In the genomic region with DNA sequence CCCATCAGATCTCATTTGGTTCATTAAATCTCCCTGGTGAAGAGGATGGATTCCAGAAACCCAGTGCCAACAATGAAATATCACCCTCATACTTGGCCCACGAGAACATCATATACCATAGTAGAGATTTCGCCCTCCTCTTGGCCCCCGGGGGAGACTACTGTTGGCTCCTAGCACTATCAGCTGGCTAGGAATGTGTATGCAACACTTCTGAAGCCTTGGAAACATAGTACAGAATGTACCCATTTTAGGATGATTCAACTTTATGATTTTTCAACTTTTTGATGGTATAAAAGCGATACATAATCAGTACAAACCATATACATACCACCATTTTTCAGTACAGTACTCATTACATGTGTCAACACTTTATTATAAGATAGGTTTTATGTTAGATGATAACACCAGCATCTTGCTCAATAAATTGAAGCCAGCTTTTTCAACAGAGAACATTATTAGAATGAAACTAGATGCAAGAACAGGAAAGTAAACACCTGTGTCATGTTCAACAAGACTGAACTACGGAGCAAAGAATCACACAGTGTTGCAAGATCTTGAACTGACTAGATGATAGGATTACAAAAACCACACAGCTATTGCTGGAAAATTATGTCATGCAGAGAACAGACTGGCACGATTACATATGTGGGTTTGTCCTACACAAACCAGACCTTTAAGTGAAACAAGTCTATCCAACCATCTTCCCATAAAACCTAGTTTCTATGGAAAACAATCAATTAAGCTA, we compare ENCODE assay signal across 12 cellular contexts. TPM values are rescaled to one million over a fixed set of nuclear protein-coding genes. Genes with fewer than 3 reads are reported as not detected.
DNase-seq lines count a peak whose midpoint lies in the region; ATAC-seq, FAIRE-seq and TF ChIP-seq lines count a peak whose summit lies in the region.
"Had no signal": no experiment of that assay in that cellular context is flagged by ENCODE, and none has a peak within 500 bp of the region (broad histone marks: within the 10 kb centered on the region; RNA-seq: fewer than 3 reads in every experiment).

No MANE protein-coding gene starts in this region.

- no peak for TF ChIP-seq CTCF in fibroblast of the aortic adventitia (IDR thresholded peaks at IDR 0.05; ENCODE audit: insufficient read depth, low read length)

- peak; percentile 28 for DNase-seq in NCI-H82 (lab: John Stamatoyannopoulos, UW)
- DNase-seq in NCI-H82 treated with DMSO at 0.1 percent for 48 hours (lab: John Stamatoyannopoulos, UW; ENCODE audit: unreplicated experiment), result no peak
- peak; percentile 54 for DNase-seq in SIG-M5 (lab: John Stamatoyannopoulos, UW)
- peak; percentile 67 for DNase-seq in fibroblast of the aortic adventitia (ENCODE audit: low read depth)
- DNase-seq in stimulated activated naive B cell treated with anti-CD40 and anti-IgM and Interleukin-4, amounts not matched to agents 10 μg/mL and 1 μg/mL and 100 μg/mL, for 72 hours, result no peak
- no peak for DNase-seq in activated CD4-positive, alpha-beta T cell treated with anti-CD3 and anti-CD28 coated beads, Interleukin-2, amount 50 U/mL, for 1 hour
- DNase-seq in frontal cortex (ENCODE audit: low spot score in 2 of 2), result no peak
- DNase-seq: NCI-H1092 had no signal

- H3K4me3 ChIP-seq in fibroblast of the aortic adventitia (ENCODE audit: low read depth, low read length), result no peak overlapping the region

- no peaks in the 10 kb centered on the region for H3K9me3 Mint-ChIP-seq in stimulated activated naive B cell treated with anti-CD40 and anti-IgM and Interleukin-4, amounts not matched to agents 10 μg/mL and 1 μg/mL and 100 μg/mL, for 72 hours
- H3K9me3 Mint-ChIP-seq: natural killer cell treated with Interleukin-12 subunit alpha and Interleukin-12 subunit beta and Interleukin-15 and Interleukin-18, amount 100 ng/mL, for 72 hours had no signal

- no peaks in the 10 kb centered on the region for H3K27me3 Mint-ChIP-seq in stimulated activated naive B cell treated with anti-CD40 and anti-IgM and Interleukin-4, amounts not matched to agents 10 μg/mL and 1 μg/mL and 100 μg/mL, for 72 hours
- H3K27me3 Mint-ChIP-seq: brain; natural killer cell treated with Interleukin-12 subunit alpha and Interleukin-12 subunit beta and Interleukin-15 and Interleukin-18, amount 100 ng/mL, for 72 hours had no signal

- ATAC-seq in stimulated activated naive B cell treated with anti-CD40 and anti-IgM and Interleukin-4, amounts not matched to agents 10 μg/mL and 1 μg/mL and 100 μg/mL, for 72 hours (replicated peaks), result no peak
- ATAC-seq in GM19452 (IDR thresholded peaks at IDR 0.05; ENCODE audit: unreplicated experiment), result no peak

- peaks cover 2 to 6% of the 10 kb centered on the region in 2 donors for H3K4me1 Mint-ChIP-seq in stimulated activated naive B cell treated with anti-CD40 and anti-IgM and Interleukin-4, amounts not matched to agents 10 μg/mL and 1 μg/mL and 100 μg/mL, for 72 hours

- peak overlapping the region; percentile 5 for H3K27ac Mint-ChIP-seq in stimulated activated naive B cell treated with anti-CD40 and anti-IgM and Interleukin-4, amounts not matched to agents 10 μg/mL and 1 μg/mL and 100 μg/mL, for 72 hours
- H3K27ac Mint-ChIP-seq: natural killer cell treated with Interleukin-12 subunit alpha and Interleukin-12 subunit beta and Interleukin-15 and Interleukin-18, amount 100 ng/mL, for 72 hours had no signal

- H3K36me3 Mint-ChIP-seq in stimulated activated naive B cell treated with anti-CD40 and anti-IgM and Interleukin-4, amounts not matched to agents 10 μg/mL and 1 μg/mL and 100 μg/mL, for 72 hours, result peaks cover 17 to 24% of the 10 kb centered on the region in 2 donors

- no peak overlapping the region for H3K4me3 Mint-ChIP-seq in stimulated activated naive B cell treated with anti-CD40 and anti-IgM and Interleukin-4, amounts not matched to agents 10 μg/mL and 1 μg/mL and 100 μg/mL, for 72 hours
- H3K4me3 Mint-ChIP-seq: brain; natural killer cell treated with Interleukin-12 subunit alpha and Interleukin-12 subunit beta and Interleukin-15 and Interleukin-18, amount 100 ng/mL, for 72 hours had no signal

- no peak for FAIRE-seq in frontal cortex (lab: Jason Lieb, UNC)
- FAIRE-seq: urothelium cell line had no signal

RNA-seq across cellular contexts. Expression of gene RSL1D1, which starts 17.2 kb away (rescaled TPM):
- total RNA-seq in fibroblast of the aortic adventitia (ENCODE audit: low replicate concordance), result 178 and 183 TPM in 2 replicates
- total RNA-seq in frontal cortex, result 62.4 TPM

RNA-seq across cellular contexts. Expression of gene ZC3H7A, which starts 37.1 kb away (rescaled TPM):
- total RNA-seq in fibroblast of the aortic adventitia (ENCODE audit: low replicate concordance) (31.9 and 106 TPM in 2 replicates), frontal cortex (37.1 TPM)

Comparison
In these comparisons a context has a peak if more than half of its experiments do, and no peak if none do; other contexts are left out.
1. DNase-seq: peak in NCI-H82 (single experiment), SIG-M5 (single experiment) and fibroblast of the aortic adventitia (single experiment); none in NCI-H82 treated with DMSO at 0.1 percent for 48 hours (single experiment), stimulated activated naive B cell treated with anti-CD40 and anti-IgM and Interleukin-4, amounts not matched to agents 10 μg/mL and 1 μg/mL and 100 μg/mL, for 72 hours (single experiment), activated CD4-positive, alpha-beta T cell treated with anti-CD3 and anti-CD28 coated beads, Interleukin-2, amount 50 U/mL, for 1 hour (single experiment) and frontal cortex (0 of 2).